ENCODE assay signal across 1 cellular context in the genomic region with DNA sequence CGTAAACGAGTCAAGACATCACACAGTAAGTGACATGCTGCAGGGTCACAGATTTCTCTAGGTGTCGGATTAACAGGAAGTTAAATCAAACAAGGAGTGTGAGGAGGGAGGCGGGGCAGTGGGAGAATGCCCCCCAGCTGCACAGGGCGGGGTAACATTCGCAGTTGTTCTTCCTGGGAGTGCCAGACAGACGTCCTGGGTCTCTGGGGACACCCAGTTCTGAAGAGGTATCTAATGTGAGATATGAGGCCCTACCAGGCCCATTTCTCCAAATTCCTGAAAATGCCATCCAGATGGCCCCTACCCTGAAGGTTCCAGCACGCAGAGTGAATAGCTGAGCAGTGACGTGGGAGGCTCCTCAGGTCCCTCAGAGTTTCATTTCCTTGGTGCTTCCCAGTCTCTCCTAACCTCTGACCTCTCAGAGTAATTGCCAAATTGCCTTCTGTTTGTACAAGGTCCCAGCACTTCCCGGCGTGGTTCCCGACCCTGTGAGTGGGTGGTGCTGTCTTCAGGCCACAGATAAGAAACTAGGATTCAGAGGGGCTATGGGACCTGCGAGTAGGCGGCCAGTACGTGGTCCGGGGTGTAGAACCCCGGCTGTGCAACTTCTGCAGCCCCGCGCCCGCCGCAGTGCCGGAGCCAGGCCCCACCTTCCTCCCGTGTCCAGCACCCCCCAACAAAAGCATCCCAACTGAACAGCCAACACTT.
TF ChIP-seq lines count a peak whose summit lies in the region.

No MANE protein-coding gene starts in this region.

TF ChIP-seq in HepG2, 621 proteins besides CTCF, POLR2A, EP300 and RAD21 (continued from another document and continues in another):
- TF ChIP-seq, protein P1, sequence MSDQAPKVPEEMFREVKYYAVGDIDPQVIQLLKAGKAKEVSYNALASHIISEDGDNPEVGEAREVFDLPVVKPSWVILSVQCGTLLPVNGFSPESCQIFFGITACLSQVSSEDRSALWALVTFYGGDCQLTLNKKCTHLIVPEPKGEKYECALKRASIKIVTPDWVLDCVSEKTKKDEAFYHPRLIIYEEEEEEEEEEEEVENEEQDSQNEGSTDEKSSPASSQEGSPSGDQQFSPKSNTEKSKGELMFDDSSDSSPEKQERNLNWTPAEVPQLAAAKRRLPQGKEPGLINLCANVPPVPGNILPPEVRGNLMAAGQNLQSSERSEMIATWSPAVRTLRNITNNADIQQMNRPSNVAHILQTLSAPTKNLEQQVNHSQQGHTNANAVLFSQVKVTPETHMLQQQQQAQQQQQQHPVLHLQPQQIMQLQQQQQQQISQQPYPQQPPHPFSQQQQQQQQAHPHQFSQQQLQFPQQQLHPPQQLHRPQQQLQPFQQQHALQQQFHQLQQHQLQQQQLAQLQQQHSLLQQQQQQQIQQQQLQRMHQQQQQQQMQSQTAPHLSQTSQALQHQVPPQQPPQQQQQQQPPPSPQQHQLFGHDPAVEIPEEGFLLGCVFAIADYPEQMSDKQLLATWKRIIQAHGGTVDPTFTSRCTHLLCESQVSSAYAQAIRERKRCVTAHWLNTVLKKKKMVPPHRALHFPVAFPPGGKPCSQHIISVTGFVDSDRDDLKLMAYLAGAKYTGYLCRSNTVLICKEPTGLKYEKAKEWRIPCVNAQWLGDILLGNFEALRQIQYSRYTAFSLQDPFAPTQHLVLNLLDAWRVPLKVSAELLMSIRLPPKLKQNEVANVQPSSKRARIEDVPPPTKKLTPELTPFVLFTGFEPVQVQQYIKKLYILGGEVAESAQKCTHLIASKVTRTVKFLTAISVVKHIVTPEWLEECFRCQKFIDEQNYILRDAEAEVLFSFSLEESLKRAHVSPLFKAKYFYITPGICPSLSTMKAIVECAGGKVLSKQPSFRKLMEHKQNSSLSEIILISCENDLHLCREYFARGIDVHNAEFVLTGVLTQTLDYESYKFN (CRISPR knock-in tag; conservative IDR thresholded peaks at IDR 0.05): peak; percentile 75
- peak; percentile 43; the same call in 1 of the 2 replicates for TF ChIP-seq SP2 (CRISPR knock-in tag; IDR thresholded peaks at IDR 0.05)
- TF ChIP-seq, protein P2, sequence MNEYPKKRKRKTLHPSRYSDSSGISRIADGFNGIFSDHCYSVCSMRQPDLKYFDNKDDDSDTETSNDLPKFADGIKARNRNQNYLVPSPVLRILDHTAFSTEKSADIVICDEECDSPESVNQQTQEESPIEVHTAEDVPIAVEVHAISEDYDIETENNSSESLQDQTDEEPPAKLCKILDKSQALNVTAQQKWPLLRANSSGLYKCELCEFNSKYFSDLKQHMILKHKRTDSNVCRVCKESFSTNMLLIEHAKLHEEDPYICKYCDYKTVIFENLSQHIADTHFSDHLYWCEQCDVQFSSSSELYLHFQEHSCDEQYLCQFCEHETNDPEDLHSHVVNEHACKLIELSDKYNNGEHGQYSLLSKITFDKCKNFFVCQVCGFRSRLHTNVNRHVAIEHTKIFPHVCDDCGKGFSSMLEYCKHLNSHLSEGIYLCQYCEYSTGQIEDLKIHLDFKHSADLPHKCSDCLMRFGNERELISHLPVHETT (CRISPR knock-in tag; conservative IDR thresholded peaks at IDR 0.05): no peak
- TF ChIP-seq NR1H2 (CRISPR knock-in tag; IDR thresholded peaks at IDR 0.05; ENCODE audit: borderline replicate concordance, low read depth): no peak
- no peak; the same call in 1 of the 2 replicates for TF ChIP-seq ZNF629 (CRISPR knock-in tag; conservative IDR thresholded peaks at IDR 0.05)
- peak; percentile 12; the same call in 1 of the 2 replicates for TF ChIP-seq ZBTB21 (CRISPR knock-in tag; IDR thresholded peaks at IDR 0.05)
- TF ChIP-seq, protein P3, sequence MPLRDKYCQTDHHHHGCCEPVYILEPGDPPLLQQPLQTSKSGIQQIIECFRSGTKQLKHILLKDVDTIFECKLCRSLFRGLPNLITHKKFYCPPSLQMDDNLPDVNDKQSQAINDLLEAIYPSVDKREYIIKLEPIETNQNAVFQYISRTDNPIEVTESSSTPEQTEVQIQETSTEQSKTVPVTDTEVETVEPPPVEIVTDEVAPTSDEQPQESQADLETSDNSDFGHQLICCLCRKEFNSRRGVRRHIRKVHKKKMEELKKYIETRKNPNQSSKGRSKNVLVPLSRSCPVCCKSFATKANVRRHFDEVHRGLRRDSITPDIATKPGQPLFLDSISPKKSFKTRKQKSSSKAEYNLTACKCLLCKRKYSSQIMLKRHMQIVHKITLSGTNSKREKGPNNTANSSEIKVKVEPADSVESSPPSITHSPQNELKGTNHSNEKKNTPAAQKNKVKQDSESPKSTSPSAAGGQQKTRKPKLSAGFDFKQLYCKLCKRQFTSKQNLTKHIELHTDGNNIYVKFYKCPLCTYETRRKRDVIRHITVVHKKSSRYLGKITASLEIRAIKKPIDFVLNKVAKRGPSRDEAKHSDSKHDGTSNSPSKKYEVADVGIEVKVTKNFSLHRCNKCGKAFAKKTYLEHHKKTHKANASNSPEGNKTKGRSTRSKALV (CRISPR knock-in tag; IDR thresholded peaks at IDR 0.05): peak; percentile 81; the same call in 1 of the 2 replicates
- no peak for TF ChIP-seq CC2D1A (CRISPR knock-in tag; IDR thresholded peaks at IDR 0.05)
- peak; percentile 46; the same call in 1 of the 2 replicates for TF ChIP-seq NCOR1 (IDR thresholded peaks at IDR 0.05; ENCODE audit: borderline replicate concordance, low read length)
- TF ChIP-seq, protein P4, sequence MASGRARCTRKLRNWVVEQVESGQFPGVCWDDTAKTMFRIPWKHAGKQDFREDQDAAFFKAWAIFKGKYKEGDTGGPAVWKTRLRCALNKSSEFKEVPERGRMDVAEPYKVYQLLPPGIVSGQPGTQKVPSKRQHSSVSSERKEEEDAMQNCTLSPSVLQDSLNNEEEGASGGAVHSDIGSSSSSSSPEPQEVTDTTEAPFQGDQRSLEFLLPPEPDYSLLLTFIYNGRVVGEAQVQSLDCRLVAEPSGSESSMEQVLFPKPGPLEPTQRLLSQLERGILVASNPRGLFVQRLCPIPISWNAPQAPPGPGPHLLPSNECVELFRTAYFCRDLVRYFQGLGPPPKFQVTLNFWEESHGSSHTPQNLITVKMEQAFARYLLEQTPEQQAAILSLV (CRISPR knock-in tag; IDR thresholded peaks at IDR 0.05; ENCODE audit: borderline replicate concordance): no peak
- no peak for TF ChIP-seq TCF7L2 (IDR thresholded peaks at IDR 0.05; ENCODE audit: low read depth, low read length)
- TF ChIP-seq SNAI1 (CRISPR knock-in tag; IDR thresholded peaks at IDR 0.05; ENCODE audit: borderline replicate concordance): no peak
- TF ChIP-seq KDM1A (CRISPR knock-in tag; IDR thresholded peaks at IDR 0.05): no peak
- peak; percentile 57; the same call in 1 of the 2 replicates for TF ChIP-seq JUND (CRISPR knock-in tag; IDR thresholded peaks at IDR 0.05)
- TF ChIP-seq, protein P5, sequence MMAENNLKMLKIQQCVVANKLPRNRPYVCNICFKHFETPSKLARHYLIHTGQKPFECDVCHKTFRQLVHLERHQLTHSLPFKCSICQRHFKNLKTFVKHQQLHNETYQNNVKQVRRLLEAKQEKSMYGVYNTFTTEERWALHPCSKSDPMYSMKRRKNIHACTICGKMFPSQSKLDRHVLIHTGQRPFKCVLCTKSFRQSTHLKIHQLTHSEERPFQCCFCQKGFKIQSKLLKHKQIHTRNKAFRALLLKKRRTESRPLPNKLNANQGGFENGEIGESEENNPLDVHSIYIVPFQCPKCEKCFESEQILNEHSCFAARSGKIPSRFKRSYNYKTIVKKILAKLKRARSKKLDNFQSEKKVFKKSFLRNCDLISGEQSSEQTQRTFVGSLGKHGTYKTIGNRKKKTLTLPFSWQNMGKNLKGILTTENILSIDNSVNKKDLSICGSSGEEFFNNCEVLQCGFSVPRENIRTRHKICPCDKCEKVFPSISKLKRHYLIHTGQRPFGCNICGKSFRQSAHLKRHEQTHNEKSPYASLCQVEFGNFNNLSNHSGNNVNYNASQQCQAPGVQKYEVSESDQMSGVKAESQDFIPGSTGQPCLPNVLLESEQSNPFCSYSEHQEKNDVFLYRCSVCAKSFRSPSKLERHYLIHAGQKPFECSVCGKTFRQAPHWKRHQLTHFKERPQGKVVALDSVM (CRISPR knock-in tag; IDR thresholded peaks at IDR 0.05): no peak; the same call in 1 of the 2 replicates
- TF ChIP-seq HNRNPLL (IDR thresholded peaks at IDR 0.05; ENCODE audit: low read depth, low read length, poor library complexity, severe bottlenecking): no peak
- TF ChIP-seq DR1 (CRISPR knock-in tag; IDR thresholded peaks at IDR 0.05): no peak; the same call in 1 of the 2 replicates
- TF ChIP-seq KLF11 (CRISPR knock-in tag; IDR thresholded peaks at IDR 0.05): no peak
- no peak for TF ChIP-seq ZNF562 (CRISPR knock-in tag; IDR thresholded peaks at IDR 0.05; ENCODE audit: borderline replicate concordance)
- no peak for TF ChIP-seq ZNF75D (CRISPR knock-in tag; IDR thresholded peaks at IDR 0.05; ENCODE audit: borderline replicate concordance)
- peak; percentile 96 for TF ChIP-seq SALL2 (CRISPR knock-in tag; IDR thresholded peaks at IDR 0.05)
- TF ChIP-seq ZSCAN31 (CRISPR knock-in tag; IDR thresholded peaks at IDR 0.05; ENCODE audit: low read depth): no peak; the same call in 1 of the 2 replicates
- TF ChIP-seq ZNF354B (CRISPR knock-in tag; IDR thresholded peaks at IDR 0.05): no peak
- TF ChIP-seq, protein P6, sequence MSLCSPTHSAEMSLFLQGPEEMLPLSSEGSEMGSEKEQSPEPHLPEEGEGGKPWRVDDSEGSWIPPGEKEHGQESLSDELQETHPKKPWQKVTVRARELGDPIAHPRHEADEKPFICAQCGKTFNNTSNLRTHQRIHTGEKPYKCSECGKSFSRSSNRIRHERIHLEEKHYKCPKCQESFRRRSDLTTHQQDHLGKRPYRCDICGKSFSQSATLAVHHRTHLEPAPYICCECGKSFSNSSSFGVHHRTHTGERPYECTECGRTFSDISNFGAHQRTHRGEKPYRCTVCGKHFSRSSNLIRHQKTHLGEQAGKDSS (CRISPR knock-in tag; IDR thresholded peaks at IDR 0.05; ENCODE audit: borderline replicate concordance, low read depth): peak; percentile 84
- no peak for TF ChIP-seq NRL (CRISPR knock-in tag; IDR thresholded peaks at IDR 0.05; ENCODE audit: borderline replicate concordance)
- TF ChIP-seq ZNF484 (CRISPR knock-in tag; IDR thresholded peaks at IDR 0.05; ENCODE audit: borderline replicate concordance, low read depth): no peak
- TF ChIP-seq BRD4 (CRISPR knock-in tag; IDR thresholded peaks at IDR 0.05): no peak
- TF ChIP-seq, protein P7, sequence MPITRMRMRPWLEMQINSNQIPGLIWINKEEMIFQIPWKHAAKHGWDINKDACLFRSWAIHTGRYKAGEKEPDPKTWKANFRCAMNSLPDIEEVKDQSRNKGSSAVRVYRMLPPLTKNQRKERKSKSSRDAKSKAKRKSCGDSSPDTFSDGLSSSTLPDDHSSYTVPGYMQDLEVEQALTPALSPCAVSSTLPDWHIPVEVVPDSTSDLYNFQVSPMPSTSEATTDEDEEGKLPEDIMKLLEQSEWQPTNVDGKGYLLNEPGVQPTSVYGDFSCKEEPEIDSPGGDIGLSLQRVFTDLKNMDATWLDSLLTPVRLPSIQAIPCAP (CRISPR knock-in tag; IDR thresholded peaks at IDR 0.05; ENCODE audit: low read depth): no peak
- TF ChIP-seq ZMAT3 (CRISPR knock-in tag; conservative IDR thresholded peaks at IDR 0.05): no peak
- no peak for TF ChIP-seq ZNF674 (CRISPR knock-in tag; IDR thresholded peaks at IDR 0.05; ENCODE audit: low read depth)
- TF ChIP-seq, protein P8, sequence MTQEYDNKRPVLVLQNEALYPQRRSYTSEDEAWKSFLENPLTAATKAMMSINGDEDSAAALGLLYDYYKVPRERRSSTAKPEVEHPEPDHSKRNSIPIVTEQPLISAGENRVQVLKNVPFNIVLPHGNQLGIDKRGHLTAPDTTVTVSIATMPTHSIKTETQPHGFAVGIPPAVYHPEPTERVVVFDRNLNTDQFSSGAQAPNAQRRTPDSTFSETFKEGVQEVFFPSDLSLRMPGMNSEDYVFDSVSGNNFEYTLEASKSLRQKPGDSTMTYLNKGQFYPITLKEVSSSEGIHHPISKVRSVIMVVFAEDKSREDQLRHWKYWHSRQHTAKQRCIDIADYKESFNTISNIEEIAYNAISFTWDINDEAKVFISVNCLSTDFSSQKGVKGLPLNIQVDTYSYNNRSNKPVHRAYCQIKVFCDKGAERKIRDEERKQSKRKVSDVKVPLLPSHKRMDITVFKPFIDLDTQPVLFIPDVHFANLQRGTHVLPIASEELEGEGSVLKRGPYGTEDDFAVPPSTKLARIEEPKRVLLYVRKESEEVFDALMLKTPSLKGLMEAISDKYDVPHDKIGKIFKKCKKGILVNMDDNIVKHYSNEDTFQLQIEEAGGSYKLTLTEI (CRISPR knock-in tag; conservative IDR thresholded peaks at IDR 0.05): no peak
- TF ChIP-seq, protein P9, sequence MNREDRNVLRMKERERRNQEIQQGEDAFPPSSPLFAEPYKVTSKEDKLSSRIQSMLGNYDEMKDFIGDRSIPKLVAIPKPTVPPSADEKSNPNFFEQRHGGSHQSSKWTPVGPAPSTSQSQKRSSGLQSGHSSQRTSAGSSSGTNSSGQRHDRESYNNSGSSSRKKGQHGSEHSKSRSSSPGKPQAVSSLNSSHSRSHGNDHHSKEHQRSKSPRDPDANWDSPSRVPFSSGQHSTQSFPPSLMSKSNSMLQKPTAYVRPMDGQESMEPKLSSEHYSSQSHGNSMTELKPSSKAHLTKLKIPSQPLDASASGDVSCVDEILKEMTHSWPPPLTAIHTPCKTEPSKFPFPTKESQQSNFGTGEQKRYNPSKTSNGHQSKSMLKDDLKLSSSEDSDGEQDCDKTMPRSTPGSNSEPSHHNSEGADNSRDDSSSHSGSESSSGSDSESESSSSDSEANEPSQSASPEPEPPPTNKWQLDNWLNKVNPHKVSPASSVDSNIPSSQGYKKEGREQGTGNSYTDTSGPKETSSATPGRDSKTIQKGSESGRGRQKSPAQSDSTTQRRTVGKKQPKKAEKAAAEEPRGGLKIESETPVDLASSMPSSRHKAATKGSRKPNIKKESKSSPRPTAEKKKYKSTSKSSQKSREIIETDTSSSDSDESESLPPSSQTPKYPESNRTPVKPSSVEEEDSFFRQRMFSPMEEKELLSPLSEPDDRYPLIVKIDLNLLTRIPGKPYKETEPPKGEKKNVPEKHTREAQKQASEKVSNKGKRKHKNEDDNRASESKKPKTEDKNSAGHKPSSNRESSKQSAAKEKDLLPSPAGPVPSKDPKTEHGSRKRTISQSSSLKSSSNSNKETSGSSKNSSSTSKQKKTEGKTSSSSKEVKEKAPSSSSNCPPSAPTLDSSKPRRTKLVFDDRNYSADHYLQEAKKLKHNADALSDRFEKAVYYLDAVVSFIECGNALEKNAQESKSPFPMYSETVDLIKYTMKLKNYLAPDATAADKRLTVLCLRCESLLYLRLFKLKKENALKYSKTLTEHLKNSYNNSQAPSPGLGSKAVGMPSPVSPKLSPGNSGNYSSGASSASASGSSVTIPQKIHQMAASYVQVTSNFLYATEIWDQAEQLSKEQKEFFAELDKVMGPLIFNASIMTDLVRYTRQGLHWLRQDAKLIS (CRISPR knock-in tag; IDR thresholded peaks at IDR 0.05): 0 out of 2 replicates have a peak, but pooled peaks have one; percentile 2
- TF ChIP-seq, protein P10, sequence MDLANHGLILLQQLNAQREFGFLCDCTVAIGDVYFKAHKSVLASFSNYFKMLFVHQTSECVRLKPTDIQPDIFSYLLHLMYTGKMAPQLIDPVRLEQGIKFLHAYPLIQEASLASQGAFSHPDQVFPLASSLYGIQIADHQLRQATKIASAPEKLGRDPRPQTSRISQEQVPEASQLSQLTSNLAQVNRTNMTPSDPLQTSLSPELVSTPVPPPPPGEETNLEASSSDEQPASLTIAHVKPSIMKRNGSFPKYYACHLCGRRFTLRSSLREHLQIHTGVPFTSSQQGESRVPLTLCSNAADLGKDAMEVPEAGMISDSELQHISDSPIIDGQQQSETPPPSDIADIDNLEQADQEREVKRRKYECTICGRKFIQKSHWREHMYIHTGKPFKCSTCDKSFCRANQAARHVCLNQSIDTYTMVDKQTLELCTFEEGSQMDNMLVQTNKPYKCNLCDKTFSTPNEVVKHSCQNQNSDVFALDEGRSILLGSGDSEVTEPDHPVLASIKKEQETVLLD (CRISPR knock-in tag; IDR thresholded peaks at IDR 0.05; ENCODE audit: low read depth): no peak
- TF ChIP-seq ZBTB8A (CRISPR knock-in tag; IDR thresholded peaks at IDR 0.05; ENCODE audit: borderline replicate concordance, low read depth): no peak; the same call in 1 of the 2 replicates
- TF ChIP-seq AGO1 (IDR thresholded peaks at IDR 0.05; ENCODE audit: low read depth, low read length, poor library complexity, severe bottlenecking): peak; percentile 78
- no peak for TF ChIP-seq MAZ (IDR thresholded peaks at IDR 0.05; ENCODE audit: borderline replicate concordance, low read depth, low read length)
- TF ChIP-seq MAZ (CRISPR knock-in tag; IDR thresholded peaks at IDR 0.05; ENCODE audit: low read depth): peak; percentile 64
